15 cellular contexts compared by ENCODE assay signal in genomic region chr21:28770867-28771661, GRCh38.
DNase-seq lines count a peak whose midpoint lies in the region; ATAC-seq, FAIRE-seq and TF ChIP-seq lines count a peak whose summit lies in the region.
"Had no signal": no experiment of that assay in that cellular context is flagged by ENCODE, and none has a peak within 500 bp of the region (broad histone marks: within the 10 kb centered on the region; RNA-seq: fewer than 3 reads in every experiment).

No MANE protein-coding gene starts in this region.

- H3K4me1 Mint-ChIP-seq in MCF 10A (ENCODE audit: insufficient read depth, unreplicated experiment): no peaks in the 10 kb centered on the region
- H3K4me1 Mint-ChIP-seq: H9 had no signal

- POLR2A ChIA-PET in MCF 10A (lab: Yijun Ruan, JAX): no interaction called here

- H3K4me1 ChIP-seq in breast epithelium: no peaks in the 10 kb centered on the region
- no peaks in the 10 kb centered on the region for H3K4me1 ChIP-seq in mucosa of descending colon (ENCODE audit: low read depth)
- H3K4me1 ChIP-seq in urinary bladder (ENCODE audit: insufficient read depth): no peaks in the 10 kb centered on the region
- no peaks in the 10 kb centered on the region for H3K4me1 ChIP-seq in HAP-1

- no peaks in the 10 kb centered on the region for H3K36me3 Mint-ChIP-seq in MCF 10A (ENCODE audit: insufficient read depth, unreplicated experiment)

- peak overlapping the region; percentile 41 for H3K27ac Mint-ChIP-seq in MCF 10A (ENCODE audit: low read depth, unreplicated experiment)
- H3K27ac Mint-ChIP-seq: H9 had no signal

- H3K27ac ChIP-seq in breast epithelium (no peak overlapping the region), urinary bladder (ENCODE audit: low read depth) (peak overlapping the region; percentile 85)
- H3K27ac ChIP-seq: A549, SJSA1 had no signal

- H3K36me3 ChIP-seq in breast epithelium: no peaks in the 10 kb centered on the region
- H3K36me3 ChIP-seq in mucosa of descending colon (ENCODE audit: low read depth): no peaks in the 10 kb centered on the region
- H3K36me3 ChIP-seq in urinary bladder (ENCODE audit: insufficient read depth): no peaks in the 10 kb centered on the region
- no peaks in the 10 kb centered on the region for H3K36me3 ChIP-seq in HAP-1 (replicated peaks)
- H3K36me3 ChIP-seq: SJSA1 had no signal

- intact Hi-C loops in MCF 10A (cut with micrococcal nuclease) (no loop called here), breast epithelium (cut with DNase I; ENCODE audit: low total_unique reads) (loop anchor here (5.0 kb wide), 1 partner anchor 1499 kb away; no protein-coding TSS in a partner anchor), mucosa of descending colon (cut with DNase I, micrococcal nuclease) (no loop called here)

- in situ Hi-C loops in HAP-1 (cut with MboI; ENCODE audit: low sequenced_read_pairs): no loop called here

- no peak for TF ChIP-seq POLR2A in breast epithelium (IDR thresholded peaks at IDR 0.05)

- H3K4me3 ChIP-seq in breast epithelium (no peak overlapping the region), fibroblast of mammary gland (ENCODE audit: control insufficient read depth, low read depth, low read length) (no peak overlapping the region), mucosa of descending colon (no peak overlapping the region), urinary bladder (ENCODE audit: low read depth, low read length) (no peak overlapping the region), HAP-1 (no peak overlapping the region)
- H3K4me3 ChIP-seq: A549, GM12878, SJSA1 had no signal

- no peaks in the 10 kb centered on the region for H3K27me3 Mint-ChIP-seq in MCF 10A (ENCODE audit: insufficient read depth, unreplicated experiment)

- FAIRE-seq in D721Med (lab: Jason Lieb, UNC): no peak
- FAIRE-seq: A549, GM12878 had no signal

- CTCF ChIA-PET in MCF 10A (lab: Yijun Ruan, JAX): interaction anchor here (0.6 kb wide), 1 partner anchor 126 kb away, joined by 3 read pairs; no protein-coding TSS in a partner anchor

- no TSS peak for BruUV-seq in MCF 10A (replicated peaks; lab: Mats Ljungman, UMichigan)

- TF ChIP-seq CTCF in MCF 10A (IDR thresholded peaks at IDR 0.05; ENCODE audit: unreplicated experiment): no peak
- no peak for TF ChIP-seq CTCF in breast epithelium (IDR thresholded peaks at IDR 0.05)
- no peak for TF ChIP-seq CTCF in fibroblast of mammary gland (conservative IDR thresholded peaks at IDR 0.05; ENCODE audit: control insufficient read depth, insufficient read depth, low read depth, low read length)
- no peak for TF ChIP-seq CTCF in mucosa of descending colon (IDR thresholded peaks at IDR 0.05)
- TF ChIP-seq CTCF in D721Med (IDR thresholded peaks at IDR 0.05; ENCODE audit: insufficient read depth, missing control alignments): no peak

- DNase-seq in MCF 10A (ENCODE audit: unreplicated experiment) (no peak), breast epithelium (ENCODE audit: low spot score in 2 of 2) (no peak), fibroblast of mammary gland (ENCODE audit: low read depth) (peak; percentile 65), mucosa of descending colon (no peak), HAP-1 (ENCODE audit: low spot score in 2 of 2) (no peak), D721Med (ENCODE audit: insufficient read length, low spot score) (no peak)
- no peak for DNase-seq in stimulated activated CD4-positive, alpha-beta T cell treated with anti-CD3 and anti-CD28 coated beads, Interleukin-4, amount 100 ng/mL, for 4 hours
- DNase-seq: activated effector memory CD4-positive, alpha-beta T cell treated with Interleukin-2 at 50 U/mL for 16 hours; H9; NCI-H1417 had no signal

- 39% methylated on average over 5 of the region's 5 CpGs for WGBS in urinary bladder

- H3K9me3 ChIP-seq in breast epithelium (no peaks in the 10 kb centered on the region), mucosa of descending colon (no peaks in the 10 kb centered on the region), HAP-1 (no peaks in the 10 kb centered on the region)
- H3K9me3 ChIP-seq: A549, SJSA1 had no signal

- no peak overlapping the region for H3K4me3 Mint-ChIP-seq in MCF 10A (ENCODE audit: unreplicated experiment)
- H3K4me3 Mint-ChIP-seq: H9 had no signal

- H3K27me3 ChIP-seq in breast epithelium: no peaks in the 10 kb centered on the region
- H3K27me3 ChIP-seq in HAP-1 (ENCODE audit: low read depth): no peaks in the 10 kb centered on the region
- H3K27me3 ChIP-seq: SJSA1 had no signal

- no peaks in the 10 kb centered on the region for H3K9me3 Mint-ChIP-seq in MCF 10A (ENCODE audit: unreplicated experiment)

- peak; percentile 22 for ATAC-seq in mucosa of descending colon
- ATAC-seq: A549; activated CD4-positive, CD25-positive, alpha-beta regulatory T cell treated with anti-CD3 and anti-CD28 coated beads, Interleukin-2, amount 50 U/mL, for 24 hours had no signal
